ENCODE assay signal across 15 cellular contexts in the genomic region with DNA sequence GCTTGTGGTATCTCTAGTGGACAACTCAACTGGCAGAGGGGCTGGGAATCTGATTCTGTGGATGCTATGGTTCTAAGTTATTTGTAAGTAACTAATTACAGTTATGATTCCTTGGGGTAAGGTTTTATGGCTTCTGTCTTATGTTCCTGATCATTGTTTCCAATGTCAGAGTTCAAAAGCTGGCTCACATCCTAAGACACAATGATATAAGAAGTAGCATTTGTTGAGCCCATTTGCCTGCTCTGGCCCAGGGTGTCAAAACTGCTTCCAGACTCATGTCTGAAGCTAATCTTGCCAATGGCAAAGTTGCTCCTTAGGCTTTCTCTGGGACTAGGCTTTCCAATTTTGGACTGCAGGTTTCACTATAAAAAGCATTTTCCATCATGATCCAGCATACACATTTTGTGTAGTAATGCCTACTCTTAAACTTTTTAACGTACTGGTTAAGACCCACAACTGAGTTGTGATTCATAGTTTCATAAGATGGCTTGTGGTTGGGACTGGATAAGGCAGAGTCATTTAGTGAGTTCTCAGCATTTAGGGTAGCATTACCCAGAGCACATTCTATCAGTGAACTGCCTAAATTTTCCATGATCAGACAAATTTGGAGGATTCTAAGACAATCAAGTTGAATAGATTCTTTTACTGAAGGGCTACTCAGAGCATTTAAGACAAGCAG. TPM values are rescaled to one million over a fixed set of nuclear protein-coding genes. Genes with fewer than 3 reads are reported as not detected.
A peak's percentile ranks its signal among the peaks of the same experiment; 100 is the strongest.
DNase-seq lines count a peak whose midpoint lies in the region; ATAC-seq, FAIRE-seq and TF ChIP-seq lines count a peak whose summit lies in the region.
"Had no signal": no experiment of that assay in that cellular context is flagged by ENCODE, and none has a peak within 500 bp of the region (broad histone marks: within the 10 kb centered on the region; RNA-seq: fewer than 3 reads in every experiment).

No MANE protein-coding gene starts in this region.

- H3K9me3 Mint-ChIP-seq in astrocyte (ENCODE audit: unreplicated experiment) = no peaks in the 10 kb centered on the region
- no peaks in the 10 kb centered on the region for H3K9me3 Mint-ChIP-seq in CD4-positive, alpha-beta T cell
- H3K9me3 Mint-ChIP-seq: activated B cell treated with CpG ODN at 0.5 μM for 24 hours had no signal

- H4K20me1 ChIP-seq in astrocyte (ENCODE audit: insufficient read depth, low read length) = no peaks in the 10 kb centered on the region

- no peaks in the 10 kb centered on the region for H3K9me3 ChIP-seq in astrocyte (ENCODE audit: insufficient read depth, low read depth, low read length)
- H3K9me3 ChIP-seq in CD4-positive, alpha-beta T cell (ENCODE audit: control insufficient read depth, low read length) = no peaks in the 10 kb centered on the region
- H3K9me3 ChIP-seq in uterus = no peaks in the 10 kb centered on the region
- H3K9me3 ChIP-seq: heart left ventricle, upper lobe of right lung had no signal

- peaks cover 26% of the 10 kb centered on the region for H3K4me1 ChIP-seq in astrocyte (ENCODE audit: insufficient read depth, low read length)
- H3K4me1 ChIP-seq in uterus = no peaks in the 10 kb centered on the region
- H3K4me1 ChIP-seq: upper lobe of right lung had no signal

- intact Hi-C loops in CD4-positive, alpha-beta T cell (cut with DNase I, micrococcal nuclease) = loop anchor here (5.0 kb wide), 2 partner anchors 33 to 38 kb away; no protein-coding TSS in a partner anchor
- intact Hi-C loops in uterus (cut with DNase I; ENCODE audit: low total_unique reads) = no loop called here

- CTCF ChIA-PET in CD4-positive, alpha-beta T cell (lab: Charles Lee) = no interaction called here

- H3K36me3 ChIP-seq in astrocyte (ENCODE audit: insufficient read depth, low read length) (peaks cover 73% of the 10 kb centered on the region), uterus (peaks cover 0 to 2% of the 10 kb centered on the region in 2 donors)

- POLR2A ChIA-PET in CD4-positive, alpha-beta T cell (lab: Charles Lee) = no interaction called here

- DNase-seq in astrocyte (ENCODE audit: low read depth) (peak; percentile 76), uterus (no peak), COLO829 (ENCODE audit: low spot score) (no peak), G401 (ENCODE audit: low spot score) (no peak)
- DNase-seq in CD4-positive, alpha-beta T cell = no peak
- DNase-seq: activated B cell treated with CpG ODN at 0.5 μM for 24 hours, DMS153, GOT3, heart left ventricle, Karpas-422, upper lobe of right lung had no signal

- peak; percentile 90 for ATAC-seq in GM18502 (IDR thresholded peaks at IDR 0.05; ENCODE audit: poor library complexity, unreplicated experiment)
- ATAC-seq in GM19455 (IDR thresholded peaks at IDR 0.05; ENCODE audit: unreplicated experiment) = peak; percentile 86
- peak; percentile 75 for ATAC-seq in HG03159 (IDR thresholded peaks at IDR 0.05; ENCODE audit: unreplicated experiment)
- no peak for ATAC-seq in CD4-positive, alpha-beta T cell (ENCODE audit: poor library complexity)
- ATAC-seq: heart left ventricle, upper lobe of right lung had no signal

- H3K9ac ChIP-seq in astrocyte (ENCODE audit: low read length) = no peak overlapping the region

- TF ChIP-seq CTCF in astrocyte (IDR thresholded peaks at IDR 0.05; ENCODE audit: insufficient read depth, low read depth, low read length) = no peak
- no peak for TF ChIP-seq CTCF in CD4-positive, alpha-beta T cell (IDR thresholded peaks at IDR 0.05)
- TF ChIP-seq CTCF in uterus (IDR thresholded peaks at IDR 0.05) = no peak

- H3K4me2 ChIP-seq in astrocyte (ENCODE audit: low read length) = no peak overlapping the region

- no peak for TF ChIP-seq POLR2A in uterus (IDR thresholded peaks at IDR 0.05)

- in situ Hi-C loops in G401 (cut with HindIII; ENCODE audit: low sequenced_read_pairs) = no loop called here

- H3K27ac Mint-ChIP-seq in astrocyte (ENCODE audit: unreplicated experiment) = peak overlapping the region; percentile 91
- H3K27ac Mint-ChIP-seq in CD4-positive, alpha-beta T cell = no peak overlapping the region
- H3K27ac Mint-ChIP-seq: activated B cell treated with CpG ODN at 0.5 μM for 24 hours had no signal

- H3K4me1 Mint-ChIP-seq in astrocyte (ENCODE audit: low read depth, unreplicated experiment) = peaks cover 59% of the 10 kb centered on the region
- peaks cover 26% of the 10 kb centered on the region for H3K4me1 Mint-ChIP-seq in CD4-positive, alpha-beta T cell (ENCODE audit: low read depth)
- H3K4me1 Mint-ChIP-seq: activated B cell treated with CpG ODN at 0.5 μM for 24 hours had no signal

- H3K27me3 Mint-ChIP-seq in astrocyte (ENCODE audit: low read depth, unreplicated experiment) = no peaks in the 10 kb centered on the region
- no peaks in the 10 kb centered on the region for H3K27me3 Mint-ChIP-seq in CD4-positive, alpha-beta T cell
- H3K27me3 Mint-ChIP-seq: activated B cell treated with CpG ODN at 0.5 μM for 24 hours had no signal

- H3K27ac ChIP-seq in astrocyte (ENCODE audit: low read depth, low read length) = no peak overlapping the region
- no peak overlapping the region for H3K27ac ChIP-seq in CD4-positive, alpha-beta T cell (ENCODE audit: low read depth, low read length)
- H3K27ac ChIP-seq in uterus = no peak overlapping the region
- H3K27ac ChIP-seq: cardiac muscle cell, heart left ventricle, upper lobe of right lung had no signal

- peaks cover 10% of the 10 kb centered on the region for H3K79me2 ChIP-seq in astrocyte (ENCODE audit: insufficient read depth, low read length)

- peaks cover 42% of the 10 kb centered on the region for H3K36me3 Mint-ChIP-seq in astrocyte (ENCODE audit: low read depth, unreplicated experiment)
- peaks cover 44% of the 10 kb centered on the region for H3K36me3 Mint-ChIP-seq in CD4-positive, alpha-beta T cell (ENCODE audit: low read depth)

- no peak overlapping the region for H3K4me3 Mint-ChIP-seq in astrocyte (ENCODE audit: unreplicated experiment)
- no peak overlapping the region for H3K4me3 Mint-ChIP-seq in CD4-positive, alpha-beta T cell
- H3K4me3 Mint-ChIP-seq: activated B cell treated with CpG ODN at 0.5 μM for 24 hours had no signal

- H3K4me3 ChIP-seq in astrocyte (ENCODE audit: insufficient read depth, low read depth, low read length) (no peak overlapping the region), uterus (no peak overlapping the region)
- H3K4me3 ChIP-seq: cardiac muscle cell, heart left ventricle, upper lobe of right lung had no signal

- H3K27me3 ChIP-seq in astrocyte (ENCODE audit: insufficient read depth, low read length) (no peaks in the 10 kb centered on the region), uterus (no peaks in the 10 kb centered on the region)
- H3K27me3 ChIP-seq in CD4-positive, alpha-beta T cell (ENCODE audit: control insufficient read depth, insufficient read depth, low read length) = no peaks in the 10 kb centered on the region
- H3K27me3 ChIP-seq: cardiac muscle cell, heart left ventricle, upper lobe of right lung had no signal

- FAIRE-seq in astrocyte (lab: Jason Lieb, UNC) = no peak

- H2AFZ ChIP-seq in astrocyte (ENCODE audit: low read depth, low read length) = no peak overlapping the region

RNA-seq across cellular contexts. Expression of a gene that starts 50.0 kb away (rescaled TPM):
- 135 and 141 TPM in 2 replicates for total RNA-seq in astrocyte
- 100 to 1,000 TPM; 385 to 418 TPM for total RNA-seq in CD4-positive, alpha-beta T cell
- 100 to 1,000 TPM; 137 to 471 (median 239) TPM for total RNA-seq in uterus
- 151 and 180 TPM in 2 replicates for total RNA-seq in G401 (2014; rRNA removed; shearing (Covaris generic))
